ENCODE assay signal across 32 cellular contexts in the genomic region with DNA sequence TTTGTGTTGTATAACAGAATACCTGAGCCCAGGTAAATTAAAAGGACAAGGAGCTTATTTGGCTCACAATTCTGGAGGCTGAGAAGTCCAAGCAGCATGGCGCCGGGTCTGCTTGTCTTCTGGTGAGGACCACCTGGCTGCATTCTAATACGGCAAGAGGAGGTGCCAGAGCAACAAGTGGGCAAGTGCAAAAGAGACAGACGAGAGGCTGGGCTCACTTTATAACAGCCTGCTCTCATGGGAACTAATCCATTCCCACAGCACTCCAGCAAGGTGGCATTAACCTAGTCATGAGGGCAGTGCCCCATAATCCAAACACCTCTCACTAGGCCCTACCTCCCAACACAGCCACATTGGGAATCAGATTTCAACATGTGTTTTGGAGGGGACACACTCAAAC. TPM values are rescaled to one million over a fixed set of nuclear protein-coding genes. Genes with fewer than 3 reads are reported as not detected.
"Had no signal": no experiment of that assay in that cellular context is flagged by ENCODE, and none has a peak within 500 bp of the region (broad histone marks: within the 10 kb centered on the region; RNA-seq: fewer than 3 reads in every experiment).

No MANE protein-coding gene starts in this region.

- H3K4me1 Mint-ChIP-seq: endodermal cell had no signal

- H3K9me3 ChIP-seq: colonic mucosa, esophagus squamous epithelium, gastrocnemius medialis had no signal

- H3K27me3 Mint-ChIP-seq: effector memory CD8-positive, alpha-beta T cell had no signal

- ATAC-seq: effector memory CD8-positive, alpha-beta T cell; esophagus mucosa; foreskin keratinocyte; gastrocnemius medialis; gastroesophageal sphincter; heart left ventricle; heart right ventricle had no signal

- H3K27ac ChIP-seq: colonic mucosa, coronary artery, dorsolateral prefrontal cortex, epithelial cell of prostate, esophagus muscularis mucosa, esophagus squamous epithelium, foreskin keratinocyte, gastrocnemius medialis, gastroesophageal sphincter, heart left ventricle, heart right ventricle had no signal

- FAIRE-seq: colon, endometrium, endothelial cell of umbilical vein, frontal cortex had no signal

- H3K4me1 ChIP-seq: colonic mucosa, esophagus muscularis mucosa, esophagus squamous epithelium, foreskin keratinocyte, gastrocnemius medialis, gastroesophageal sphincter, heart left ventricle, heart right ventricle had no signal

- DNase-seq: colonic mucosa; cortex of kidney; dermis blood vessel endothelial cell; dorsolateral prefrontal cortex; effector CD4-positive, alpha-beta T cell; effector CD8-positive, alpha-beta T cell; effector memory CD4-positive, alpha-beta T cell; effector memory CD8-positive, alpha-beta T cell; endodermal cell; erythroblast; esophagus squamous epithelium; foreskin fibroblast; foreskin keratinocyte; foreskin melanocyte; gastrocnemius medialis; glutamatergic neuron; head of caudate nucleus; heart right ventricle had no signal

- H3K4me3 Mint-ChIP-seq: dendritic cell treated with granulocyte-macrophage colony-stimulating factor and Interleukin-4, amounts not matched to agents 40 ng/mL and 50 ng/mL, for 4 days; effector memory CD8-positive, alpha-beta T cell; endodermal cell had no signal

- H3K27ac Mint-ChIP-seq: dendritic cell treated with granulocyte-macrophage colony-stimulating factor and Interleukin-4, amounts not matched to agents 40 ng/mL and 50 ng/mL, for 4 days; effector memory CD8-positive, alpha-beta T cell; endodermal cell had no signal

- H3K9me3 Mint-ChIP-seq: effector memory CD8-positive, alpha-beta T cell had no signal

- H3K36me3 ChIP-seq: colonic mucosa, esophagus muscularis mucosa, esophagus squamous epithelium, gastrocnemius medialis, gastroesophageal sphincter, heart left ventricle, heart right ventricle had no signal

- H3K27me3 ChIP-seq: colonic mucosa, dorsolateral prefrontal cortex, foreskin keratinocyte, gastrocnemius medialis, heart left ventricle, heart right ventricle had no signal

- H3K4me3 ChIP-seq: colonic mucosa, coronary artery, dorsolateral prefrontal cortex, esophagus muscularis mucosa, esophagus squamous epithelium, gastrocnemius medialis, gastroesophageal sphincter, heart left ventricle, heart right ventricle had no signal

RNA-seq across cellular contexts. Expression of gene PACSIN1, which starts 12.9 kb away (rescaled TPM):
- total RNA-seq: dermis blood vessel endothelial cell, dermis microvascular lymphatic vessel endothelial cell, endothelial cell of umbilical vein, esophagus mucosa, esophagus squamous epithelium, gastrocnemius medialis, glomerular endothelial cell had no signal
- polyA plus RNA-seq: fibroblast of lung had no signal
